30 cellular contexts compared by ENCODE assay signal in the genomic region with DNA sequence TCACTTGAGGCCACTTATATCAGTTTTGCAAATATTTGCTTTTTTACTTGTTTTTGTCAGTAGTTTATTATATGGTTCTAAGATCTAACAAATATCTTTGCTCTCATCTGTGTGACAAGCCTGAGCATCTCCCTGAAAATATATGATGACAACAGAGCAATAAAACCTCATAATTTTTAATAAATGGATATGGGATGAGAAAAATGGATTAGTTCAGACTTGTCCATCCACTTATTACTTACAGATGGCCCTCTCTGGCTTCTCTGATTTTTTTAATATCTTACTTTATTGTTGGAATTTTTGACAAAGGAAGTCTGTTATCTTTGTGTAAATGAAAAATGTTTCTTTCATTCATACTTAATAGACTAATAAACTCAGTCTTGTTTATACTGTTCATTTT.
"Had no signal": no experiment of that assay in that cellular context is flagged by ENCODE, and none has a peak within 500 bp of the region (broad histone marks: within the 10 kb centered on the region; RNA-seq: fewer than 3 reads in every experiment).

No MANE protein-coding gene starts in this region.

- H3K79me2 ChIP-seq: parathyroid adenoma had no signal

- H3K36me3 ChIP-seq: ovary, right lobe of liver, sigmoid colon, spleen, thoracic aorta, thyroid gland, tibial nerve, upper lobe of right lung, uterus had no signal

- H3K9me3 ChIP-seq: ovary, psoas muscle, right lobe of liver, sigmoid colon, spleen, thoracic aorta, thyroid gland, tibial nerve, upper lobe of right lung, uterus had no signal

- H2AFZ ChIP-seq: parathyroid adenoma had no signal

- H3K27ac ChIP-seq: ovary, parathyroid adenoma, psoas muscle, right lobe of liver, sigmoid colon, spleen, thoracic aorta, thyroid gland, tibial nerve, upper lobe of right lung, uterus had no signal

- H3K4me3 ChIP-seq: ovary, psoas muscle, right lobe of liver, sigmoid colon, spleen, thoracic aorta, thyroid gland, tibial nerve, upper lobe of right lung, uterus had no signal

- H3K36me3 Mint-ChIP-seq: naive thymus-derived CD4-positive, alpha-beta T cell; natural killer cell; stimulated activated memory B cell treated with anti-CD40 and anti-IgM and Interleukin-4, amounts not matched to agents 10 μg/mL and 1 μg/mL and 100 μg/mL, for 72 hours had no signal

- DNase-seq: naive thymus-derived CD4-positive, alpha-beta T cell; natural killer cell; nephron progenitor cell; occipital lobe; ovary; posterior cingulate gyrus; psoas muscle; right cardiac atrium; right lobe of liver; sigmoid colon; small intestine; spleen; stimulated activated CD4-positive, alpha-beta T cell treated with anti-CD3 and anti-CD28 coated beads, Interleukin-12 subunit alpha, Interleukin-12 subunit beta, amount 100 ng/mL, for 4 hours; stimulated activated CD4-positive, alpha-beta T cell treated with anti-CD3 and anti-CD28 coated beads, Interleukin-1b, Interleukin-23, amount 100 ng/mL, for 48 hours; stimulated activated CD4-positive, alpha-beta T cell treated with anti-CD3 and anti-CD28 coated beads, Interleukin-4, amount 100 ng/mL, for 1 hour; stimulated activated CD4-positive, alpha-beta T cell treated with anti-CD3 and anti-CD28 coated beads, Interleukin-4, amount 100 ng/mL, for 4 hours; stimulated activated CD8-positive, alpha-beta memory T cell treated with anti-CD3 and anti-CD28 coated beads, Interleukin-4, amount 100 ng/mL, for 48 hours; stimulated activated naive CD4-positive, alpha-beta T cell; stimulated activated naive CD8-positive, alpha-beta T cell treated with anti-CD3 and anti-CD28 coated beads, Interleukin-15, amount 100 ng/mL, for 72 hours; stimulated activated naive CD8-positive, alpha-beta T cell treated with anti-CD3 and anti-CD28 coated beads, Interleukin-15, Interleukin-2, amounts not matched to agents 100 U/mL and 50 U/mL, for 24 hours; thyroid gland; trophoblast cell; upper lobe of right lung; uterus had no signal

- H3K9me3 Mint-ChIP-seq: nephron progenitor cell; neural crest cell; stimulated activated memory B cell treated with anti-CD40 and anti-IgM and Interleukin-4, amounts not matched to agents 10 μg/mL and 1 μg/mL and 100 μg/mL, for 72 hours had no signal

- H3K27ac Mint-ChIP-seq: naive thymus-derived CD4-positive, alpha-beta T cell; natural killer cell; nephron progenitor cell; progenitor cell of endocrine pancreas; stimulated activated memory B cell treated with anti-CD40 and anti-IgM and Interleukin-4, amounts not matched to agents 10 μg/mL and 1 μg/mL and 100 μg/mL, for 72 hours; stimulated activated naive CD8-positive, alpha-beta T cell treated with anti-CD3 and anti-CD28 coated beads, Interleukin-15, amount 100 ng/mL, for 72 hours had no signal

- H3K4me1 ChIP-seq: parathyroid adenoma, psoas muscle, right lobe of liver, spleen, thyroid gland, tibial nerve, upper lobe of right lung, uterus had no signal

- ATAC-seq: naive thymus-derived CD4-positive, alpha-beta T cell; natural killer cell; psoas muscle; right cardiac atrium; right lobe of liver; stimulated activated memory B cell treated with anti-CD40 and anti-IgM and Interleukin-4, amounts not matched to agents 10 μg/mL and 1 μg/mL and 100 μg/mL, for 72 hours; stimulated activated naive CD8-positive, alpha-beta T cell treated with anti-CD3 and anti-CD28 coated beads, Interleukin-15, amount 100 ng/mL, for 72 hours; stimulated activated naive CD8-positive, alpha-beta T cell treated with anti-CD3 and anti-CD28 coated beads, Interleukin-15, Interleukin-2, amounts not matched to agents 100 U/mL and 50 U/mL, for 24 hours; upper lobe of right lung had no signal

- H3K4me1 Mint-ChIP-seq: naive thymus-derived CD4-positive, alpha-beta T cell; natural killer cell; nephron progenitor cell; stimulated activated memory B cell treated with anti-CD40 and anti-IgM and Interleukin-4, amounts not matched to agents 10 μg/mL and 1 μg/mL and 100 μg/mL, for 72 hours; stimulated activated naive CD8-positive, alpha-beta T cell treated with anti-CD3 and anti-CD28 coated beads, Interleukin-15, amount 100 ng/mL, for 72 hours had no signal

- H3K4me3 Mint-ChIP-seq: naive thymus-derived CD4-positive, alpha-beta T cell; natural killer cell; nephron progenitor cell; neural crest cell; stimulated activated memory B cell treated with anti-CD40 and anti-IgM and Interleukin-4, amounts not matched to agents 10 μg/mL and 1 μg/mL and 100 μg/mL, for 72 hours; stimulated activated naive CD8-positive, alpha-beta T cell treated with anti-CD3 and anti-CD28 coated beads, Interleukin-15, amount 100 ng/mL, for 72 hours had no signal

- H3K27me3 ChIP-seq: ovary, right lobe of liver, sigmoid colon, spleen, thyroid gland, tibial nerve, upper lobe of right lung, uterus had no signal

- H3K27me3 Mint-ChIP-seq: naive thymus-derived CD4-positive, alpha-beta T cell; progenitor cell of endocrine pancreas; stimulated activated memory B cell treated with anti-CD40 and anti-IgM and Interleukin-4, amounts not matched to agents 10 μg/mL and 1 μg/mL and 100 μg/mL, for 72 hours; stimulated activated naive CD8-positive, alpha-beta T cell treated with anti-CD3 and anti-CD28 coated beads, Interleukin-15, amount 100 ng/mL, for 72 hours had no signal

- H3K9ac ChIP-seq: parathyroid adenoma had no signal
